ENCODE assay signal across 8 cellular contexts in genomic region chr22:46737976-46738641, GRCh38. TPM values are rescaled to one million over a fixed set of nuclear protein-coding genes. Genes with fewer than 3 reads are reported as not detected.
DNase-seq lines count a peak whose midpoint lies in the region; ATAC-seq and TF ChIP-seq lines count a peak whose summit lies in the region.

A gene with protein sequence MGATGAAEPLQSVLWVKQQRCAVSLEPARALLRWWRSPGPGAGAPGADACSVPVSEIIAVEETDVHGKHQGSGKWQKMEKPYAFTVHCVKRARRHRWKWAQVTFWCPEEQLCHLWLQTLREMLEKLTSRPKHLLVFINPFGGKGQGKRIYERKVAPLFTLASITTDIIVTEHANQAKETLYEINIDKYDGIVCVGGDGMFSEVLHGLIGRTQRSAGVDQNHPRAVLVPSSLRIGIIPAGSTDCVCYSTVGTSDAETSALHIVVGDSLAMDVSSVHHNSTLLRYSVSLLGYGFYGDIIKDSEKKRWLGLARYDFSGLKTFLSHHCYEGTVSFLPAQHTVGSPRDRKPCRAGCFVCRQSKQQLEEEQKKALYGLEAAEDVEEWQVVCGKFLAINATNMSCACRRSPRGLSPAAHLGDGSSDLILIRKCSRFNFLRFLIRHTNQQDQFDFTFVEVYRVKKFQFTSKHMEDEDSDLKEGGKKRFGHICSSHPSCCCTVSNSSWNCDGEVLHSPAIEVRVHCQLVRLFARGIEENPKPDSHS (minus strand): TSS chr22:46738252. CDS start chr22:46738148, 104 bp downstream.

- H3K4me1 ChIP-seq in ACC112 (ENCODE audit: control insufficient read depth, insufficient read depth, low read length, unreplicated experiment) (peaks cover 11% of the 10 kb centered on the region), KMS-11 (ENCODE audit: low read depth, poor library complexity, severe bottlenecking) (peaks cover 9% of the 10 kb centered on the region), psoas muscle (peaks cover 61% of the 10 kb centered on the region)

- in situ Hi-C loops in astrocyte of the spinal cord (cut with HindIII; ENCODE audit: low sequenced_read_pairs) = no loop called here

- TF ChIP-seq CTCF in KMS-11 (conservative IDR thresholded peaks at IDR 0.05; ENCODE audit: low read depth, low read length) = no peak
- TF ChIP-seq CTCF in astrocyte of the spinal cord (IDR thresholded peaks at IDR 0.05; ENCODE audit: low read depth, low read length) = no peak
- no peak for TF ChIP-seq CTCF in psoas muscle (IDR thresholded peaks at IDR 0.05)

- intact Hi-C loops in psoas muscle (cut with DNase I) = loop anchor here (2.0 to 10.0 kb wide), 4 partner anchors 25 to 173 kb away; partner anchors contain the start of gene TBC1D22A (in 1 of the 2)

- DNase-seq in T-helper 9 cell = peak; percentile 73
- peak; percentile 75 for DNase-seq in astrocyte of the spinal cord (ENCODE audit: low read depth, low spot score)
- DNase-seq in hepatic stellate cell (ENCODE audit: low spot score) = peak; percentile 87
- peak; percentile 84 for DNase-seq in psoas muscle
- DNase-seq in NCI-H187 treated with DMSO at 0.1 percent for 48 hours (lab: John Stamatoyannopoulos, UW) = no peak

- H2AFZ ChIP-seq in ACC112 (ENCODE audit: low read length, unreplicated experiment) (peak within 1 kb of the TSS; percentile 60), KMS-11 (ENCODE audit: low read depth) (peak within 1 kb of the TSS; percentile 59)

- peak within 1 kb of the TSS; percentile 32 for H3K27ac ChIP-seq in ACC112 (ENCODE audit: low read depth, low read length)
- H3K27ac ChIP-seq in KMS-11 = peak within 1 kb of the TSS; percentile 28; the same call in 1 of the 2 replicates
- H3K27ac ChIP-seq in psoas muscle = peak within 1 kb of the TSS; percentile 96

- H3K27me3 ChIP-seq in ACC112 (ENCODE audit: insufficient read depth, low read length) (no peaks in the 10 kb centered on the region), KMS-11 (ENCODE audit: insufficient read depth, low read depth) (no peaks in the 10 kb centered on the region), psoas muscle (ENCODE audit: insufficient read depth in 3 of 3, low read length in 2 of 3) (no peaks in the 10 kb centered on the region)

- peak within 1 kb of the TSS; percentile 27; the same call in 1 of the 2 replicates for H3K9ac ChIP-seq in KMS-11

- no peaks in the 10 kb centered on the region for H3K9me3 ChIP-seq in psoas muscle

- no peaks in the 10 kb centered on the region for H4K20me1 ChIP-seq in KMS-11 (ENCODE audit: insufficient read depth)

- ATAC-seq in GM18907 (IDR thresholded peaks at IDR 0.05; ENCODE audit: unreplicated experiment) (peak; percentile 43), psoas muscle (peak; percentile 59 to 78 (median 69))

- H3K79me2 ChIP-seq in ACC112 (ENCODE audit: control insufficient read depth, insufficient read depth, low read length, unreplicated experiment) (peaks cover 34% of the 10 kb centered on the region), KMS-11 (ENCODE audit: insufficient read depth, low read depth) (peaks cover 35% of the 10 kb centered on the region)

- H3K4me3 ChIP-seq in ACC112 (ENCODE audit: low read depth, low read length) (peak within 1 kb of the TSS; percentile 89), KMS-11 (IDR thresholded peaks at IDR 0.05; ENCODE audit: insufficient read depth, low read depth, low read length) (no peak within 1 kb of the TSS), astrocyte of the spinal cord (ENCODE audit: low read depth, low read length) (peak within 1 kb of the TSS; percentile 69), psoas muscle (peak within 1 kb of the TSS; percentile 84)

- H3K4me2 ChIP-seq in KMS-11 = peak within 1 kb of the TSS; percentile 78

- H3K36me3 ChIP-seq in ACC112 (ENCODE audit: insufficient read depth, low read length) (no peaks in the 10 kb centered on the region), KMS-11 (ENCODE audit: insufficient read depth) (no peaks in the 10 kb centered on the region), psoas muscle (ENCODE audit: insufficient read depth in 1 of 2, low read depth in 1 of 2) (no peaks in the 10 kb centered on the region)

- 0 to 1% (median 0%) methylated on average over 24 to 99 of the region's 99 CpGs for WGBS in psoas muscle, 3 donors

RNA-seq across cellular contexts. Expression of the gene that starts here (rescaled TPM):
- 10 to 100 TPM; 26.9 to 38.1 (median 33.9) TPM for total RNA-seq in psoas muscle
- polyA plus RNA-seq in psoas muscle = 10 to 100 TPM; 13.0 to 26.8 (median 24.8) TPM

Comparison
In these comparisons a context has a peak if more than half of its experiments do, and no peak if none do; other contexts are left out.
1. H3K27ac ChIP-seq: peak in every context shown above with its lines; median percentile 96 in psoas muscle; 32 in ACC112; 28 in KMS-11.